Comparison of ENCODE assay signal across 10 cellular contexts in genomic region chr17:35795871-35796265, GRCh38. TPM values are rescaled to one million over a fixed set of nuclear protein-coding genes. Genes with fewer than 3 reads are reported as not detected.
DNase-seq lines count a peak whose midpoint lies in the region; ATAC-seq and TF ChIP-seq lines count a peak whose summit lies in the region.
"Had no signal": no experiment of that assay in that cellular context is flagged by ENCODE, and none has a peak within 500 bp of the region (broad histone marks: within the 10 kb centered on the region; RNA-seq: fewer than 3 reads in every experiment).

No MANE protein-coding gene starts in this region.

- H3K27ac ChIP-seq in ascending aorta = no peak overlapping the region
- H3K27ac ChIP-seq in left lung = peak overlapping the region in 1 of 2 donors; percentile 53
- no peak overlapping the region for H3K27ac ChIP-seq in suprapubic skin

- POLR2A ChIA-PET in activated CD4-positive, alpha-beta T cell treated with anti-CD3 and anti-CD28 coated beads, Interleukin-2, amount 10 ng/mL, durations not matched to agents 7 days and 5 days (lab: Charles Lee) = no interaction called here

- no peak for TF ChIP-seq EP300 in suprapubic skin (IDR thresholded peaks at IDR 0.05)

- WGBS in suprapubic skin = 32% methylated on average over 8 of the region's 8 CpGs

- intact Hi-C loops in ascending aorta (cut with DNase I) (no loop called here), left lung (cut with DNase I) (no loop called here)

- peaks cover 57% of the 10 kb centered on the region for H3K27me3 Mint-ChIP-seq in activated CD4-positive, alpha-beta T cell treated with anti-CD3 and anti-CD28 coated beads, Interleukin-2, amount 10 ng/mL, durations not matched to agents 7 days and 5 days

- no peak overlapping the region for H3K27ac Mint-ChIP-seq in activated CD4-positive, alpha-beta T cell treated with anti-CD3 and anti-CD28 coated beads, Interleukin-2, amount 10 ng/mL, durations not matched to agents 7 days and 5 days

- peaks cover 0 to 4% of the 10 kb centered on the region in 2 donors for H3K4me1 ChIP-seq in ascending aorta
- H3K4me1 ChIP-seq in left lung = peaks cover 14 to 36% of the 10 kb centered on the region in 2 donors
- H3K4me1 ChIP-seq in suprapubic skin = peaks cover 44% of the 10 kb centered on the region

- no peak for DNase-seq in activated CD4-positive, alpha-beta T cell treated with anti-CD3 and anti-CD28 coated beads, Interleukin-2, amount 10 ng/mL, durations not matched to agents 7 days and 5 days
- no peak for DNase-seq in activated CD4-positive, alpha-beta T cell treated with anti-CD3 and anti-CD28 coated beads, Interleukin-2, amount 50 U/mL, for 1 hour
- no peak for DNase-seq in ascending aorta (ENCODE audit: low spot score in 2 of 2)
- DNase-seq in left lung = no peak
- no peak for DNase-seq in suprapubic skin (ENCODE audit: low spot score in 2 of 2)
- DNase-seq in NCI-H187 treated with DMSO at 0.1 percent for 48 hours (lab: John Stamatoyannopoulos, UW) = no peak
- no peak for DNase-seq in NCI-H2081 (lab: John Stamatoyannopoulos, UW)

- CTCF ChIA-PET in activated CD4-positive, alpha-beta T cell treated with anti-CD3 and anti-CD28 coated beads, Interleukin-2, amount 10 ng/mL, durations not matched to agents 7 days and 5 days (lab: Charles Lee) = interaction anchor here (1.2 to 4.7 kb wide), 2 partner anchors 16 to 32 kb away, joined by 3 to 20 read pairs; no protein-coding TSS in a partner anchor

- no peaks in the 10 kb centered on the region for H3K9me3 ChIP-seq in ascending aorta
- no peaks in the 10 kb centered on the region for H3K9me3 ChIP-seq in left lung
- H3K9me3 ChIP-seq in suprapubic skin = no peaks in the 10 kb centered on the region

- H3K36me3 Mint-ChIP-seq in activated CD4-positive, alpha-beta T cell treated with anti-CD3 and anti-CD28 coated beads, Interleukin-2, amount 10 ng/mL, durations not matched to agents 7 days and 5 days (ENCODE audit: low read depth) = no peaks in the 10 kb centered on the region

- H3K36me3 ChIP-seq in ascending aorta = no peaks in the 10 kb centered on the region
- no peaks in the 10 kb centered on the region for H3K36me3 ChIP-seq in left lung
- H3K36me3 ChIP-seq in suprapubic skin = no peaks in the 10 kb centered on the region

- no peak for TF ChIP-seq POLR2A in suprapubic skin (IDR thresholded peaks at IDR 0.05)

- no peaks in the 10 kb centered on the region for H3K9me3 Mint-ChIP-seq in activated CD4-positive, alpha-beta T cell treated with anti-CD3 and anti-CD28 coated beads, Interleukin-2, amount 10 ng/mL, durations not matched to agents 7 days and 5 days

- peaks cover 17% of the 10 kb centered on the region for H3K4me1 Mint-ChIP-seq in activated CD4-positive, alpha-beta T cell treated with anti-CD3 and anti-CD28 coated beads, Interleukin-2, amount 10 ng/mL, durations not matched to agents 7 days and 5 days

- peak overlapping the region; percentile 54 to 67 for H3K4me3 ChIP-seq in ascending aorta
- peak overlapping the region; percentile 56 to 58 for H3K4me3 ChIP-seq in left lung
- peak overlapping the region; percentile 55 for H3K4me3 ChIP-seq in suprapubic skin

- ATAC-seq in left lung (no peak), HG03439 (IDR thresholded peaks at IDR 0.05; ENCODE audit: unreplicated experiment) (no peak)

- TF ChIP-seq CTCF in ascending aorta (IDR thresholded peaks at IDR 0.05) (no peak), left lung (IDR thresholded peaks at IDR 0.05) (no peak), suprapubic skin (IDR thresholded peaks at IDR 0.05) (no peak)

- H3K4me3 Mint-ChIP-seq in activated CD4-positive, alpha-beta T cell treated with anti-CD3 and anti-CD28 coated beads, Interleukin-2, amount 10 ng/mL, durations not matched to agents 7 days and 5 days = peak overlapping the region; percentile 69

- no peaks in the 10 kb centered on the region for H3K27me3 ChIP-seq in ascending aorta
- peaks cover 16 to 53% of the 10 kb centered on the region in 2 donors for H3K27me3 ChIP-seq in left lung
- H3K27me3 ChIP-seq in suprapubic skin = peaks cover 10% of the 10 kb centered on the region

RNA-seq across cellular contexts. Expression of gene MMP28, which starts 0.4 kb away (rescaled TPM):
- total RNA-seq in activated CD4-positive, alpha-beta T cell treated with anti-CD3 and anti-CD28 coated beads, Interleukin-2, amount 10 ng/mL, durations not matched to agents 7 days and 5 days = not detected
- total RNA-seq in ascending aorta (44.6 TPM), left lung (10 to 100 TPM; 39.5 to 95.0 TPM), suprapubic skin (100 to 1,000 TPM in 2 of 4 donors, 10 to 100 TPM in 2; 76.4 to 109 (median 91.0) TPM)

RNA-seq across cellular contexts. Expression of gene TAF15, which starts 13.4 kb away (rescaled TPM):
- 100 to 1,000 TPM; 274 to 311 TPM for total RNA-seq in activated CD4-positive, alpha-beta T cell treated with anti-CD3 and anti-CD28 coated beads, Interleukin-2, amount 10 ng/mL, durations not matched to agents 7 days and 5 days
- total RNA-seq in ascending aorta = 49.6 TPM
- 100 to 1,000 TPM; 140 to 163 TPM for total RNA-seq in left lung
- 100 to 1,000 TPM in 1 of 4 donors, 10 to 100 TPM in 3; 52.0 to 149 (median 58.8) TPM for total RNA-seq in suprapubic skin

RNA-seq across cellular contexts. Expression of gene C17orf50, which starts 35.2 kb away (rescaled TPM):
- total RNA-seq in activated CD4-positive, alpha-beta T cell treated with anti-CD3 and anti-CD28 coated beads, Interleukin-2, amount 10 ng/mL, durations not matched to agents 7 days and 5 days = not detected
- not detected for total RNA-seq in ascending aorta
- not detected for total RNA-seq in left lung
- not detected for total RNA-seq in suprapubic skin
- total RNA-seq: NCI-H460, renal cortical epithelial cell had no signal

RNA-seq across cellular contexts. Expression of gene GAS2L2, which starts 42.8 kb away (rescaled TPM):
- total RNA-seq in activated CD4-positive, alpha-beta T cell treated with anti-CD3 and anti-CD28 coated beads, Interleukin-2, amount 10 ng/mL, durations not matched to agents 7 days and 5 days = not detected
- not detected for total RNA-seq in ascending aorta
- total RNA-seq in left lung = 1 to 10 TPM in 1 of 2 donors, under 1 TPM in 1; 0.35 to 1.6 TPM
- total RNA-seq in suprapubic skin = under 1 TPM in 2 of 4 donors, not detected in 2; 0.24 to 0.49 TPM
- total RNA-seq: NCI-H460 had no signal

Comparison
In these comparisons a context has a peak if more than half of its experiments do, and no peak if none do; other contexts are left out.
1. RNA of gene MMP28, which starts 0.4 kb away (total RNA-seq): 76.4 to 109 TPM in suprapubic skin, 39.5 to 95.0 TPM in left lung and 44.6 TPM in ascending aorta (single experiment); not detected in activated CD4-positive, alpha-beta T cell treated with anti-CD3 and anti-CD28 coated beads, Interleukin-2, amount 10 ng/mL, durations not matched to agents 7 days and 5 days; every median in the first group is over 10 times any median in the second.
2. Peak in every context shown above with its lines, with median percentiles within 50 percentile points of each other: H3K4me3 ChIP-seq.